In the genomic region with DNA sequence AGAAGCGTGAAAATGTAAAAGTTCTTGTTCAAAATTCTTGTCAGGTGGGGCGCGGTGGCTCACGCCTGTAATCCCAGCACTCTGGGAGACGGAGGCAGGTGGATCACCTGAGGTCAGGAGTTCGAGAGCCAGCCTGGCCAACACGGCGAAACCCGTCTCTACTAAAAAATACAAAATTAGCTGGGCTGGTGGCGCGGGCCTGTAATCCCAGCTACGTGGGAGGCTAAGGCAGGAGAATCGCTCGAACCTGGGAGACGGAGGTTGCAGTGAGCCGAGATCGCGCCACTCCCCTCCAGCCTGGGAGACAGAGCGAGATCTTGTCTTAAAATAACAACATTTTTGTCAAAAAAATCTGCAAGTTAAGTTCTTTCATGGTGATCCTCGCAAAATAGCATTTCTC, we compare ENCODE assay signal across 1 cellular context.
TF ChIP-seq lines count a peak whose summit lies in the region.
"Not testable (repeated sequence)": the region's sequence is repeated elsewhere in the genome, so short reads cannot be mapped to it uniquely, and the experiment has no call there.

No MANE protein-coding gene starts in this region.

TF ChIP-seq in HepG2, 621 proteins besides CTCF, POLR2A, EP300 and RAD21:
- 0 out of 2 replicates have a peak, but pooled peaks have one; percentile 5 for TF ChIP-seq ZNF460 (CRISPR knock-in tag; IDR thresholded peaks at IDR 0.05; ENCODE audit: borderline replicate concordance)
- peak; percentile 84 for TF ChIP-seq ZBTB38 (CRISPR knock-in tag; IDR thresholded peaks at IDR 0.05)
- TF ChIP-seq USF2 (IDR thresholded peaks at IDR 0.05; ENCODE audit: low read depth, low read length), result not testable (repeated sequence)
- 0 out of 2 replicates have a peak, but pooled peaks have one; percentile 19 for TF ChIP-seq USF2 (CRISPR knock-in tag; IDR thresholded peaks at IDR 0.05; ENCODE audit: borderline replicate concordance)
